In the genomic region with DNA sequence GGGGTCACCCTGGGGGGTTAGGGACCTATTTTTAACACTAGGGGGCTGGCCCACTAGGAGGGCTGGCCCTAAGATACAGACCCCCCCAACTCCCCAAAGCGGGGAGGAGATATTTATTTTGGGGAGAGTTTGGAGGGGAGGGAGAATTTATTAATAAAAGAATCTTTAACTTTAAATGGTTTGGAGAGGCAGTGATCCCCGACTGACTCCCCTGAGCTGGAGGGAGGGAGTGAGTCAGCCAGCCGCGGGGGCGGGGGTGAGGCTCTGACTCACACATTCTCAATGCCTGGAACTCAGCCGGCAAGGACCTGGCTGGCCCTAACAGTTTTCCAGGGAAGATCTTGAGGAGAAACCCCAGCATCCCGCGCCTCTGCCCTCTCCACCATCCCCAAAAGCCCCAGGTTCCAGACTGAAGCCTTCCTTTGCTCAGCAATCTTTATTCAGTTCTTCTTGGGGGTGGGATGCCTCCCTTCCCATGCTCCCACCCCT, we compare ENCODE assay signal across 8 cellular contexts. TPM values are rescaled to one million over a fixed set of nuclear protein-coding genes. Genes with fewer than 3 reads are reported as not detected.
DNase-seq lines count a peak whose midpoint lies in the region; ATAC-seq, FAIRE-seq and TF ChIP-seq lines count a peak whose summit lies in the region.

No MANE protein-coding gene starts in this region.

- peak overlapping the region; percentile 95 for H3K27ac Mint-ChIP-seq in activated CD4-positive, alpha-beta T cell treated with anti-CD3 and anti-CD28 coated beads, Interleukin-2, amount 10 ng/mL, durations not matched to agents 24 days and 14 days

- peak overlapping the region in 10 of 11 experiments; percentile 72 to 99 (median 93); a peak in 17 of 22 replicates for H3K9ac ChIP-seq in BLaER1 treated with 17β-estradiol and CSF1 and Interleukin-3, amounts not matched to agents 10 nM and 100 nM

- FAIRE-seq in D721Med (lab: Jason Lieb, UNC), result no peak

- H3K27me3 Mint-ChIP-seq in activated CD4-positive, alpha-beta T cell treated with anti-CD3 and anti-CD28 coated beads, Interleukin-2, amount 10 ng/mL, durations not matched to agents 24 days and 14 days, result peaks cover 8% of the 10 kb centered on the region

- H3K9me3 ChIP-seq in BLaER1 treated with 17β-estradiol and CSF1 and Interleukin-3, amounts not matched to agents 10 nM and 100 nM (replicated peaks in 1 of 11), result no peaks in the 10 kb centered on the region
- H3K9me3 ChIP-seq in left lung, result no peaks in the 10 kb centered on the region

- peak overlapping the region; percentile 95 to 100 (median 99) for H3K4me2 ChIP-seq in BLaER1 treated with 17β-estradiol and CSF1 and Interleukin-3, amounts not matched to agents 10 nM and 100 nM

- H3K4me3 Mint-ChIP-seq in activated CD4-positive, alpha-beta T cell treated with anti-CD3 and anti-CD28 coated beads, Interleukin-2, amount 10 ng/mL, durations not matched to agents 24 days and 14 days, result peak overlapping the region; percentile 83

- H3K4me3 ChIP-seq in BLaER1 treated with 17β-estradiol and CSF1 and Interleukin-3, amounts not matched to agents 10 nM and 100 nM, result peak overlapping the region in 6 of 10 experiments; percentile 58 to 82 (median 75); a peak in 14 of 20 replicates
- H3K4me3 ChIP-seq in choroid plexus epithelial cell (ENCODE audit: low read depth, low read length), result peak overlapping the region; percentile 87
- H3K4me3 ChIP-seq in left lung, result peak overlapping the region; percentile 79 to 83

- H3K27me3 ChIP-seq in BLaER1 treated with 17β-estradiol and CSF1 and Interleukin-3, amounts not matched to agents 10 nM and 100 nM, result peaks cover 4 to 36% (median 28%) of the 10 kb centered on the region in 11 experiments; a peak in 15 of 22 replicates
- peaks cover 9 to 19% of the 10 kb centered on the region in 2 donors for H3K27me3 ChIP-seq in left lung

- peak; percentile 57 for ATAC-seq in left lung
- no peak for ATAC-seq in HG03565 (IDR thresholded peaks at IDR 0.05; ENCODE audit: unreplicated experiment)

- H3K4me1 ChIP-seq in BLaER1 treated with 17β-estradiol and CSF1 and Interleukin-3, amounts not matched to agents 10 nM and 100 nM, result peaks cover 49 to 74% (median 64%) of the 10 kb centered on the region in 10 experiments
- H3K4me1 ChIP-seq in left lung, result peaks cover 35 to 61% of the 10 kb centered on the region in 2 donors

- H4K20me1 ChIP-seq in BLaER1 treated with 17β-estradiol and CSF1 and Interleukin-3, amounts not matched to agents 10 nM and 100 nM, result peaks cover 0 to 65% (median 61%) of the 10 kb centered on the region in 11 experiments; a peak in 20 of 22 replicates

- peaks cover 17% of the 10 kb centered on the region for H3K36me3 Mint-ChIP-seq in activated CD4-positive, alpha-beta T cell treated with anti-CD3 and anti-CD28 coated beads, Interleukin-2, amount 10 ng/mL, durations not matched to agents 24 days and 14 days (ENCODE audit: low read depth)

- no peak for TF ChIP-seq CTCF in choroid plexus epithelial cell (conservative IDR thresholded peaks at IDR 0.05; ENCODE audit: low read depth, low read length)
- TF ChIP-seq CTCF in left lung (IDR thresholded peaks at IDR 0.05), result no peak
- no peak for TF ChIP-seq CTCF in D721Med (IDR thresholded peaks at IDR 0.05; ENCODE audit: insufficient read depth, missing control alignments)

- H3K4me1 Mint-ChIP-seq in activated CD4-positive, alpha-beta T cell treated with anti-CD3 and anti-CD28 coated beads, Interleukin-2, amount 10 ng/mL, durations not matched to agents 24 days and 14 days, result peaks cover 41% of the 10 kb centered on the region

- intact Hi-C loops in activated CD4-positive, alpha-beta T cell treated with anti-CD3 and anti-CD28 coated beads, Interleukin-2, amount 10 ng/mL, durations not matched to agents 24 days and 14 days (cut with micrococcal nuclease), result loop anchor here (10.0 kb wide), 1 partner anchor 263 kb away; a partner anchor contains a TSS
- intact Hi-C loops in left lung (cut with DNase I), result no loop called here

- peak overlapping the region in 10 of 11 experiments; percentile 10 to 98 (median 57); a peak in 14 of 22 replicates for H3K27ac ChIP-seq in BLaER1 treated with 17β-estradiol and CSF1 and Interleukin-3, amounts not matched to agents 10 nM and 100 nM
- peak overlapping the region; percentile 94 to 97 for H3K27ac ChIP-seq in left lung

- DNase-seq in Kasumi-1 (lab: John Stamatoyannopoulos, UW) (peak; percentile 16 to 28), choroid plexus epithelial cell (ENCODE audit: low read depth) (peak; percentile 97), left lung (peak; percentile 92 to 96), D721Med (ENCODE audit: insufficient read length, low spot score) (no peak)
- DNase-seq in activated CD4-positive, alpha-beta T cell treated with anti-CD3 and anti-CD28 coated beads, Interleukin-2, amount 10 ng/mL, durations not matched to agents 24 days and 14 days, result peak; percentile 91
- peak; percentile 93 for DNase-seq in stimulated activated CD4-positive, alpha-beta T cell treated with anti-CD3 and anti-CD28 coated beads, Interleukin-2, amount 100 ng/mL, for 24 hours

- peaks cover 18 to 24% (median 20%) of the 10 kb centered on the region in 11 experiments for H3K36me3 ChIP-seq in BLaER1 treated with 17β-estradiol and CSF1 and Interleukin-3, amounts not matched to agents 10 nM and 100 nM
- H3K36me3 ChIP-seq in left lung, result peaks cover 0 to 23% of the 10 kb centered on the region in 2 donors

- no peaks in the 10 kb centered on the region for H3K9me3 Mint-ChIP-seq in activated CD4-positive, alpha-beta T cell treated with anti-CD3 and anti-CD28 coated beads, Interleukin-2, amount 10 ng/mL, durations not matched to agents 24 days and 14 days

RNA-seq across cellular contexts. Expression of a gene that starts 1.5 kb away (rescaled TPM):
- 29.4 TPM in 2 replicates for total RNA-seq in activated CD4-positive, alpha-beta T cell treated with anti-CD3 and anti-CD28 coated beads, Interleukin-2, amount 10 ng/mL, durations not matched to agents 24 days and 14 days
- total RNA-seq in left lung, result 10 to 100 TPM; 45.4 to 66.6 TPM

RNA-seq across cellular contexts. Expression of a gene that starts 1.6 kb away (rescaled TPM):
- total RNA-seq in activated CD4-positive, alpha-beta T cell treated with anti-CD3 and anti-CD28 coated beads, Interleukin-2, amount 10 ng/mL, durations not matched to agents 24 days and 14 days, result 55.3 and 57.0 TPM in 2 replicates
- total RNA-seq in left lung, result 10 to 100 TPM; 24.0 to 38.7 TPM

RNA-seq across cellular contexts. Expression of a gene that starts 2.1 kb away (rescaled TPM):
- total RNA-seq in activated CD4-positive, alpha-beta T cell treated with anti-CD3 and anti-CD28 coated beads, Interleukin-2, amount 10 ng/mL, durations not matched to agents 24 days and 14 days, result 7.3 TPM in 2 replicates
- 100 to 1,000 TPM; 118 to 126 TPM for total RNA-seq in left lung

RNA-seq across cellular contexts. Expression of a gene that starts 4.3 kb away (rescaled TPM):
- total RNA-seq in activated CD4-positive, alpha-beta T cell treated with anti-CD3 and anti-CD28 coated beads, Interleukin-2, amount 10 ng/mL, durations not matched to agents 24 days and 14 days, result not detected in 2 replicates
- 1 to 10 TPM in 1 of 2 donors, not detected in 1; 2.3 TPM for total RNA-seq in left lung

RNA-seq across cellular contexts. Expression of a gene that starts 9.5 kb away (rescaled TPM):
- total RNA-seq in activated CD4-positive, alpha-beta T cell treated with anti-CD3 and anti-CD28 coated beads, Interleukin-2, amount 10 ng/mL, durations not matched to agents 24 days and 14 days, result not detected in 2 replicates
- 1 to 10 TPM in 1 of 2 donors, under 1 TPM in 1; 0.85 to 2.2 TPM for total RNA-seq in left lung

Comparison
In these comparisons a context has a peak if more than half of its experiments do, and no peak if none do; other contexts are left out.
1. RNA of a gene that starts 2.1 kb away (total RNA-seq): 118 to 126 TPM in left lung; 7.3 TPM in activated CD4-positive, alpha-beta T cell treated with anti-CD3 and anti-CD28 coated beads, Interleukin-2, amount 10 ng/mL, durations not matched to agents 24 days and 14 days; every median in the first group is over 10 times any median in the second.
2. Peak in every context shown above with its lines, with median percentiles within 50 percentile points of each other: H3K4me3 ChIP-seq.